ENCODE assay signal across 10 cellular contexts in genomic region chr10:44647877-44648542, GRCh38.
DNase-seq lines count a peak whose midpoint lies in the region; ATAC-seq and TF ChIP-seq lines count a peak whose summit lies in the region.
"Had no signal": no experiment of that assay in that cellular context is flagged by ENCODE, and none has a peak within 500 bp of the region (broad histone marks: within the 10 kb centered on the region; RNA-seq: fewer than 3 reads in every experiment).

No MANE protein-coding gene starts in this region.

- no peak for TF ChIP-seq CTCF in GM13976 (IDR thresholded peaks at IDR 0.05; ENCODE audit: borderline replicate concordance, control extremely low read depth, extremely low read depth, insufficient read depth, missing control alignments)

- peak; percentile 73 for ATAC-seq in GM19043 (IDR thresholded peaks at IDR 0.05; ENCODE audit: low read depth, unreplicated experiment)
- ATAC-seq in HG03442 (IDR thresholded peaks at IDR 0.05; ENCODE audit: unreplicated experiment) = peak; percentile 52
- no peak for ATAC-seq in HG03280 (IDR thresholded peaks at IDR 0.05; ENCODE audit: unreplicated experiment)

- in situ Hi-C loops in ACHN (cut with HindIII; ENCODE audit: low pct_ligation_motif_present, low pct_unique_long_range_greater_than_20kb, low sequenced_read_pairs) (no loop called here), GM13976 (cut with MboI; ENCODE audit: low sequenced_read_pairs, unreplicated experiment) (no loop called here)

- peak; percentile 14 for DNase-seq in ACHN
- DNase-seq in epidermal melanocyte (ENCODE audit: insufficient read length, low spot score) = peak; percentile 36
- no peak for DNase-seq in activated CD4-positive, alpha-beta T cell treated with anti-CD3 and anti-CD28 coated beads, Interleukin-2, amount 50 U/mL, for 4 hours
- DNase-seq in NCI-H82 treated with DMSO at 0.1 percent for 48 hours (lab: John Stamatoyannopoulos, UW; ENCODE audit: unreplicated experiment) = no peak
- DNase-seq in GM13976 (ENCODE audit: low spot score) = no peak
- DNase-seq: activated naive CD4-positive, alpha-beta T cell treated with anti-CD3 and anti-CD28 coated beads, Interleukin-2, amount 10 ng/mL, durations not matched to agents 7 days and 5 days; SHP77 had no signal

Comparison
In these comparisons a context has a peak if more than half of its experiments do, and no peak if none do; other contexts are left out.
1. DNase-seq: peak in ACHN (single experiment) and epidermal melanocyte (single experiment); none in activated CD4-positive, alpha-beta T cell treated with anti-CD3 and anti-CD28 coated beads, Interleukin-2, amount 50 U/mL, for 4 hours (0 of 2), NCI-H82 treated with DMSO at 0.1 percent for 48 hours (single experiment) and GM13976 (single experiment).